Comparison of ENCODE assay signal across 8 cellular contexts in the genomic region with DNA sequence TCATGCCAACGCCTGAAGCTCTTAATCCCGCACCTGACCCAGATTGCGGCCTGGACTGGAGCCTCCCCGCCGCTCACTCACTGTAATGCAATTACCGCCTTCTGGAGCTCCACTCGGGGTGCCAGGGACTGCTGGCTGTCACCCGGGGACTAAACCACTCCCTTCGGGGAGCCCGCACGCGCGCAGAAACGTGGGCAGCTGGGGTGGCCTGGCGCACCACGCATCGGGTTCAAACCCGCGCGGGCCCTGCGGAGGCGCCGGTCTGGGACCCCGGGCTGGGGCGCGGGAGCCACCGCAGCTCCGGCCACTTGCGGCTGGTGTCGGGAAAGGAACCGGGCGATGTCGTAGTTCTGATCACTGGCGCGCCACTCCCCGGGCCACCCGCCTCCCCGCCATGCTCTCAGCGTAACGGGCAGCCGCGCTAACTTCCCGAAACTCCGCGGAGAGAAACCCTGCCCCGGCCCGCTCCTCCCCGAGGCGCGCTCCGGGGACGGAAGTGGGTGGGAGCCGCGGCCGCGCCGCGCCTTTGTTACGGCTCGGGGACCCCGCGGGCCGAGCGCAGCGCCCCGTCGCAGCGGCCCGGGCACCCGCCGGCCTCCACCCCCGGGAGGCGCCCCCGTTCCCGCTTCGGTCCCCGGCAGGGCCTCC.
DNase-seq lines count a peak whose midpoint lies in the region; ATAC-seq and TF ChIP-seq lines count a peak whose summit lies in the region.

No MANE protein-coding gene starts in this region.

- intact Hi-C loops in OCI-LY7 (cut with micrococcal nuclease; ENCODE audit: unreplicated experiment): no loop called here

- no peak overlapping the region for H3K4me2 ChIP-seq in OCI-LY7 (ENCODE audit: low read length)

- POLR2A ChIA-PET in OCI-LY7 (lab: Charles Lee): no interaction called here

- in situ Hi-C loops in astrocyte of the cerebellum (cut with HindIII; ENCODE audit: low sequenced_read_pairs): no loop called here

- DNase-seq in Ammon's horn (ENCODE audit: low spot score) (peak; percentile 3), SW480 (ENCODE audit: low spot score) (peak; percentile 48), astrocyte of the cerebellum (ENCODE audit: low read depth) (no peak), OCI-LY7 (ENCODE audit: low spot score) (no peak)

- H3K9me2 ChIP-seq in OCI-LY7 (ENCODE audit: insufficient read depth, low read length): no peaks in the 10 kb centered on the region

- H3K9ac ChIP-seq in skeletal muscle tissue (ENCODE audit: low read depth in 1 of 3, low read length in 3 of 3): peak overlapping the region; percentile 85 to 92 (median 89)

- peak; percentile 31 for ATAC-seq in HG03342 (IDR thresholded peaks at IDR 0.05; ENCODE audit: unreplicated experiment)

- H3K4me1 ChIP-seq in skeletal muscle tissue (ENCODE audit: control insufficient read depth in 3 of 3, insufficient read depth in 3 of 3, low read length in 3 of 3) (peaks cover 28 to 42% (median 42%) of the 10 kb centered on the region in 3 donors), OCI-LY7 (ENCODE audit: insufficient read depth, low read length, poor library complexity, severe bottlenecking) (no peaks in the 10 kb centered on the region)

- H4K20me1 ChIP-seq in OCI-LY7 (ENCODE audit: insufficient read depth, low read length): no peaks in the 10 kb centered on the region

- H2AFZ ChIP-seq in OCI-LY7 (ENCODE audit: low read length): no peak overlapping the region

- CTCF ChIA-PET in OCI-LY7 (lab: Charles Lee; ENCODE audit: unreplicated experiment): no interaction called here

- no peaks in the 10 kb centered on the region for H3K27me3 ChIP-seq in skeletal muscle tissue (ENCODE audit: control insufficient read depth in 3 of 3, insufficient read depth in 3 of 3, low read length in 3 of 3)

- BruUV-seq in OCI-LY7 (replicated peaks; lab: Mats Ljungman, UMichigan): no TSS peak

- H3K27ac ChIP-seq in skeletal muscle tissue (ENCODE audit: low read depth, low read length) (peak overlapping the region; percentile 90), OCI-LY7 (ENCODE audit: low read depth, low read length, poor library complexity, severe bottlenecking) (no peak overlapping the region)

- TF ChIP-seq CTCF in astrocyte of the cerebellum (IDR thresholded peaks at IDR 0.05; ENCODE audit: low read depth, low read length, missing control alignments) (no peak), OCI-LY7 (conservative IDR thresholded peaks at IDR 0.05; ENCODE audit: low read length) (no peak)

- no peaks in the 10 kb centered on the region for H3K36me3 ChIP-seq in skeletal muscle tissue (ENCODE audit: control insufficient read depth in 3 of 3, insufficient read depth in 3 of 3, low read length in 3 of 3)
- no peaks in the 10 kb centered on the region for H3K36me3 ChIP-seq in OCI-LY7 (ENCODE audit: insufficient read depth, low read length)

- H3K4me3 ChIP-seq in astrocyte of the cerebellum (ENCODE audit: low read depth, low read length) (peak overlapping the region; percentile 88), iPS-11a (ENCODE audit: low read depth, low read length) (peak overlapping the region; percentile 61), skeletal muscle tissue (ENCODE audit: low read length in 3 of 3) (peak overlapping the region; percentile 82 to 91 (median 89)), OCI-LY7 (ENCODE audit: low read depth, low read length, poor library complexity, severe bottlenecking) (no peak overlapping the region)

- peak; percentile 24 for TF ChIP-seq POLR2A in GM19193 (IDR thresholded peaks at IDR 0.05; ENCODE audit: extremely low read depth, insufficient read depth, insufficient read length)

- H3K79me2 ChIP-seq in OCI-LY7 (ENCODE audit: insufficient read depth, low read depth, low read length): no peaks in the 10 kb centered on the region

- H3K9me3 ChIP-seq in skeletal muscle tissue (ENCODE audit: control insufficient read depth in 3 of 3, low read length in 3 of 3): no peaks in the 10 kb centered on the region
- no peaks in the 10 kb centered on the region for H3K9me3 ChIP-seq in OCI-LY7 (ENCODE audit: low read length)

Comparison
In these comparisons a context has a peak if more than half of its experiments do, and no peak if none do; other contexts are left out.
1. DNase-seq: peak in Ammon's horn (single experiment) and SW480 (single experiment); none in astrocyte of the cerebellum (single experiment) and OCI-LY7 (single experiment).